1 cellular context compared by ENCODE assay signal in the genomic region with DNA sequence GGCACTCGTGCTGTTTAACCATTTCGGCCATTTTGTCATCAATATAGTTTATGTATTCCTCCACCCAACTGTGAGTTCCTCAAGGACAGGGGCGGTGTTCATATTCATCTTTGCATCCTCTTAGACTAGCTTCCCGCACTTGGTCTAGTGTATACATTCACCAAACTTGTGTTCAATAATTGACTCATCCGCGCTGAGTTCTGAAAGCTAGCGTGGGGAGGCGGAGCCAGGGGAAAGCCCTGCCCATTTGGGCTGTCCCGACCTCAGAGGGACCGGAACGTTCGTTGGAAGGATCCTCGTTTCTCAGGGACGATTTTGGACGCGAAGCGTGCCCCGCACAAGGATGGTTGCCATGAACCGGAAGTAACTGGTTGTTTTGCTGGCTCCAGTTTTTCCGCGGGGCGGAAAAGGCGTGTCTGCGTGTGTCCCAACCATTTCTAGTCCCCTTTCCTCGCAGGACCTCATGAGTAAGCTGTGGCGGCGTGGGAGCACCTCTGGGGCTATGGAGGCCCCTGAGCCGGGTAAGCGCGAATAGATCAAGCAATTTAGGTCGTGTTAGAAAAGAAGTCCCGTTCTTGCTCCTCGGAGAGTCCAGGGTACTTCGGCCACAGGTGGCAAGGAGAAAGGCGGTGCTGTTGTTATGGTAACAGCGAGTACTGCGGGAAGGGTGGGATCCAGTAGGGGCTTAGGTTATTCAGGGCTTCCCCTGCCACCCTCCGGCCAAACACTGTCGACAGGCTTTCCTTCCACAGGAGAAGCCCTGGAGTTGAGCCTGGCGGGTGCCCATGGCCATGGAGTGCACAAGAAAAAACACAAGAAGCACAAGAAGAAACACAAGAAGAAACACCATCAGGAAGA.
A peak's percentile ranks its signal among the peaks of the same experiment; 100 is the strongest.
TF ChIP-seq lines count a peak whose summit lies in the region.

INO80B (plus strand) TSS at position 434 of the 858 bp plus-strand sequence; CDS start at position 464, 30 bp downstream.

TF ChIP-seq in K562, 482 proteins besides CTCF, POLR2A, EP300 and RAD21 (continued from another document):
- peak; percentile 48; the same call in 1 of the 2 replicates for TF ChIP-seq ATF3 (IDR thresholded peaks at IDR 0.05)
- TF ChIP-seq ATF3 (CRISPR knock-in tag; conservative IDR thresholded peaks at IDR 0.05) = peak; percentile 86; the same call in 1 of the 2 replicates
- peak; percentile 95 for TF ChIP-seq MXI1 (IDR thresholded peaks at IDR 0.05; ENCODE audit: low read depth, low read length)
- TF ChIP-seq, protein P1, sequence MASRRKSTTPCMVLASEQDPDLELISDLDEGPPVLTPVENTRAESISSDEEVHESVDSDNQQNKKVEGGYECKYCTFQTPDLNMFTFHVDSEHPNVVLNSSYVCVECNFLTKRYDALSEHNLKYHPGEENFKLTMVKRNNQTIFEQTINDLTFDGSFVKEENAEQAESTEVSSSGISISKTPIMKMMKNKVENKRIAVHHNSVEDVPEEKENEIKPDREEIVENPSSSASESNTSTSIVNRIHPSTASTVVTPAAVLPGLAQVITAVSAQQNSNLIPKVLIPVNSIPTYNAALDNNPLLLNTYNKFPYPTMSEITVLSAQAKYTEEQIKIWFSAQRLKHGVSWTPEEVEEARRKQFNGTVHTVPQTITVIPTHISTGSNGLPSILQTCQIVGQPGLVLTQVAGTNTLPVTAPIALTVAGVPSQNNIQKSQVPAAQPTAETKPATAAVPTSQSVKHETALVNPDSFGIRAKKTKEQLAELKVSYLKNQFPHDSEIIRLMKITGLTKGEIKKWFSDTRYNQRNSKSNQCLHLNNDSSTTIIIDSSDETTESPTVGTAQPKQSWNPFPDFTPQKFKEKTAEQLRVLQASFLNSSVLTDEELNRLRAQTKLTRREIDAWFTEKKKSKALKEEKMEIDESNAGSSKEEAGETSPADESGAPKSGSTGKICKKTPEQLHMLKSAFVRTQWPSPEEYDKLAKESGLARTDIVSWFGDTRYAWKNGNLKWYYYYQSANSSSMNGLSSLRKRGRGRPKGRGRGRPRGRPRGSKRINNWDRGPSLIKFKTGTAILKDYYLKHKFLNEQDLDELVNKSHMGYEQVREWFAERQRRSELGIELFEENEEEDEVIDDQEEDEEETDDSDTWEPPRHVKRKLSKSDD (conservative IDR thresholded peaks at IDR 0.05; ENCODE audit: low read length) = peak; percentile 93
- peak; percentile 64 for TF ChIP-seq MTA2 (IDR thresholded peaks at IDR 0.05; ENCODE audit: low read depth)
- no peak for TF ChIP-seq ATF1 (CRISPR knock-in tag; IDR thresholded peaks at IDR 0.05)
- peak; percentile 85 for TF ChIP-seq ATF1 (tag; IDR thresholded peaks at IDR 0.05)
- peak in 1 of 2 experiments; percentile 71; a peak in 2 of 4 replicates for TF ChIP-seq NONO (IDR thresholded peaks at IDR 0.05; ENCODE audit: low read depth in 2 of 2, low read length in 1 of 2)
- peak; percentile 25 to 80; a peak in 2 of 4 replicates for TF ChIP-seq UBTF (IDR thresholded peaks at IDR 0.05; ENCODE audit: borderline replicate concordance in 1 of 2, low read depth in 2 of 2, low read length in 2 of 2)
- peak; percentile 69 for TF ChIP-seq ZBTB33 (CRISPR knock-in tag; IDR thresholded peaks at IDR 0.05)
- TF ChIP-seq LEF1 (IDR thresholded peaks at IDR 0.05) = 0 out of 2 replicates have a peak, but pooled peaks have one; percentile 30
- peak; percentile 97 for TF ChIP-seq NCOR1 (IDR thresholded peaks at IDR 0.05)
- TF ChIP-seq HEY1 (CRISPR knock-in tag; IDR thresholded peaks at IDR 0.05; ENCODE audit: borderline replicate concordance) = no peak
- TF ChIP-seq ZNF445 (CRISPR knock-in tag; IDR thresholded peaks at IDR 0.05; ENCODE audit: low read depth) = no peak
- peak; percentile 81 for TF ChIP-seq SIN3B (IDR thresholded peaks at IDR 0.05; ENCODE audit: low read depth)
- peak; percentile 73; the same call in 1 of the 2 replicates for TF ChIP-seq ESRRA (IDR thresholded peaks at IDR 0.05; ENCODE audit: borderline replicate concordance, low read depth)
- TF ChIP-seq TOE1 (IDR thresholded peaks at IDR 0.05; ENCODE audit: borderline replicate concordance) = peak; percentile 88
- TF ChIP-seq TOE1 (CRISPR knock-in tag; IDR thresholded peaks at IDR 0.05; ENCODE audit: borderline replicate concordance, low read depth) = 0 out of 2 replicates have a peak, but pooled peaks have one; percentile 24
- TF ChIP-seq POLR2B (IDR thresholded peaks at IDR 0.05; ENCODE audit: low read depth, partially characterized antibody) = peak; percentile 37
- TF ChIP-seq NR2C2 (CRISPR knock-in tag; IDR thresholded peaks at IDR 0.05) = peak; percentile 100
- TF ChIP-seq NR2C2 (tag; IDR thresholded peaks at IDR 0.05) = peak; percentile 99
- peak; percentile 86 for TF ChIP-seq RBM39 (optimal IDR thresholded peaks at IDR 0.05; ENCODE audit: low read depth, low read length)
- TF ChIP-seq MAFK (IDR thresholded peaks at IDR 0.05; ENCODE audit: low read length) = peak; percentile 59; the same call in 1 of the 2 replicates
- TF ChIP-seq SIX5 (IDR thresholded peaks at IDR 0.05; ENCODE audit: borderline replicate concordance in 1 of 2, insufficient read depth in 1 of 2, low read depth in 1 of 2, low read length in 2 of 2) = peak; percentile 85 to 93
- TF ChIP-seq NFYB (IDR thresholded peaks at IDR 0.05; ENCODE audit: extremely low read depth, insufficient read length) = no peak
- TF ChIP-seq XRCC5 (IDR thresholded peaks at IDR 0.05; ENCODE audit: low read depth, low read length) = peak; percentile 99
- no peak for TF ChIP-seq FOXP1 (CRISPR knock-in tag; IDR thresholded peaks at IDR 0.05)
- TF ChIP-seq, protein P2, sequence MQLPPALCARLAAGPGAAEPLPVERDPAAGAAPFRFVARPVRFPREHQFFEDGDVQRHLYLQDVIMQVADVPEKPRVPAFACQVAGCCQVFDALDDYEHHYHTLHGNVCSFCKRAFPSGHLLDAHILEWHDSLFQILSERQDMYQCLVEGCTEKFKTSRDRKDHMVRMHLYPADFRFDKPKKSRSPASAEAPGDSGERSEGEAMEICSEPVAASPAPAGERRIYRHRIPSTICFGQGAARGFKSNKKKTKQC (CRISPR knock-in tag; IDR thresholded peaks at IDR 0.05) = peak; percentile 52; the same call in 1 of the 2 replicates
- TF ChIP-seq, protein P3, sequence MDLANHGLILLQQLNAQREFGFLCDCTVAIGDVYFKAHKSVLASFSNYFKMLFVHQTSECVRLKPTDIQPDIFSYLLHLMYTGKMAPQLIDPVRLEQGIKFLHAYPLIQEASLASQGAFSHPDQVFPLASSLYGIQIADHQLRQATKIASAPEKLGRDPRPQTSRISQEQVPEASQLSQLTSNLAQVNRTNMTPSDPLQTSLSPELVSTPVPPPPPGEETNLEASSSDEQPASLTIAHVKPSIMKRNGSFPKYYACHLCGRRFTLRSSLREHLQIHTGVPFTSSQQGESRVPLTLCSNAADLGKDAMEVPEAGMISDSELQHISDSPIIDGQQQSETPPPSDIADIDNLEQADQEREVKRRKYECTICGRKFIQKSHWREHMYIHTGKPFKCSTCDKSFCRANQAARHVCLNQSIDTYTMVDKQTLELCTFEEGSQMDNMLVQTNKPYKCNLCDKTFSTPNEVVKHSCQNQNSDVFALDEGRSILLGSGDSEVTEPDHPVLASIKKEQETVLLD (IDR thresholded peaks at IDR 0.05) = peak; percentile 45; the same call in 1 of the 2 replicates
- peak; percentile 100 for TF ChIP-seq SP1 (CRISPR knock-in tag; IDR thresholded peaks at IDR 0.05)
- peak; percentile 52; the same call in 1 of the 2 replicates for TF ChIP-seq TAF7 (tag; IDR thresholded peaks at IDR 0.05)
- TF ChIP-seq STAT6 (CRISPR knock-in tag; IDR thresholded peaks at IDR 0.05) = no peak
- TF ChIP-seq, protein P4, sequence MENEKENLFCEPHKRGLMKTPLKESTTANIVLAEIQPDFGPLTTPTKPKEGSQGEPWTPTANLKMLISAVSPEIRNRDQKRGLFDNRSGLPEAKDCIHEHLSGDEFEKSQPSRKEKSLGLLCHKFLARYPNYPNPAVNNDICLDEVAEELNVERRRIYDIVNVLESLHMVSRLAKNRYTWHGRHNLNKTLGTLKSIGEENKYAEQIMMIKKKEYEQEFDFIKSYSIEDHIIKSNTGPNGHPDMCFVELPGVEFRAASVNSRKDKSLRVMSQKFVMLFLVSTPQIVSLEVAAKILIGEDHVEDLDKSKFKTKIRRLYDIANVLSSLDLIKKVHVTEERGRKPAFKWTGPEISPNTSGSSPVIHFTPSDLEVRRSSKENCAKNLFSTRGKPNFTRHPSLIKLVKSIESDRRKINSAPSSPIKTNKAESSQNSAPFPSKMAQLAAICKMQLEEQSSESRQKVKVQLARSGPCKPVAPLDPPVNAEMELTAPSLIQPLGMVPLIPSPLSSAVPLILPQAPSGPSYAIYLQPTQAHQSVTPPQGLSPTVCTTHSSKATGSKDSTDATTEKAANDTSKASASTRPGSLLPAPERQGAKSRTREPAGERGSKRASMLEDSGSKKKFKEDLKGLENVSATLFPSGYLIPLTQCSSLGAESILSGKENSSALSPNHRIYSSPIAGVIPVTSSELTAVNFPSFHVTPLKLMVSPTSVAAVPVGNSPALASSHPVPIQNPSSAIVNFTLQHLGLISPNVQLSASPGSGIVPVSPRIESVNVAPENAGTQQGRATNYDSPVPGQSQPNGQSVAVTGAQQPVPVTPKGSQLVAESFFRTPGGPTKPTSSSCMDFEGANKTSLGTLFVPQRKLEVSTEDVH (IDR thresholded peaks at IDR 0.05; ENCODE audit: low read depth, partially characterized antibody) = peak; percentile 99
- TF ChIP-seq XRCC4 (IDR thresholded peaks at IDR 0.05; ENCODE audit: extremely low read depth, insufficient read depth, insufficient read length) = no peak
- peak; percentile 54; the same call in 1 of the 2 replicates for TF ChIP-seq CBFB (CRISPR knock-in tag; IDR thresholded peaks at IDR 0.05)
TF ChIP-seq in K562: peak in this region for 170.
